8 cellular contexts compared by ENCODE assay signal in the genomic region with DNA sequence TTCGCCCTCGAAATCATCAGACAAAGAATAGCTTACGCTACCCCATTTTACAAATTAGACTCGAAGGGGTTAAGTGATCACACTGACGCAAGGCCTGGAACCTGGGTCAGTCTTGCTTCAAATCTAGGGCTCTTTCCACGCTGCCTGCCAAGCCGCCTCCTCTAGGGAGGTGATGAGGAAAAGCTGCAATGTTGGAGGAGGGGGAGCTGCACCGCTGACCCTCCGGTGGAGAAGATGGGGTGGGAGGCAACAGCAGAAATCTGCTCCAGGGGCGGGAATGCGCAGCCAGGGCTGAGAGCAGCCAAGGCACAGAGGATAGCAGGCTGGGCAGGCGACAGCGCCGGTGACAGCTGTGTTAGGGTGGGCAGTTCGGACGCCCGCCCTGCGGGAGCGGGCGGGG. TPM values are rescaled to one million over a fixed set of nuclear protein-coding genes. Genes with fewer than 3 reads are reported as not detected.
DNase-seq lines count a peak whose midpoint lies in the region; ATAC-seq and TF ChIP-seq lines count a peak whose summit lies in the region.

No MANE protein-coding gene starts in this region.

- CTCF ChIA-PET in CD4-positive, alpha-beta memory T cell (lab: Charles Lee; ENCODE audit: partially characterized antibody): interaction anchor here (1.3 to 2.5 kb wide), 3 partner anchors 21 to 56 kb away, joined by 3 to 11 read pairs (median 4); a partner anchor contains a TSS
- CTCF ChIA-PET in PC-3 (lab: Charles Lee): no interaction called here

- no peak for TF ChIP-seq POLR2A in esophagus muscularis mucosa (IDR thresholded peaks at IDR 0.05; ENCODE audit: low read depth)

- no peak for TF ChIP-seq EP300 in esophagus muscularis mucosa (IDR thresholded peaks at IDR 0.05)

- H3K27me3 ChIP-seq in CD4-positive, alpha-beta memory T cell (ENCODE audit: insufficient read depth, low read length): no peaks in the 10 kb centered on the region
- H3K27me3 ChIP-seq in PC-3 (ENCODE audit: low read length) (no peaks in the 10 kb centered on the region), esophagus muscularis mucosa (no peaks in the 10 kb centered on the region), neuronal stem cell (ENCODE audit: control insufficient read depth in 3 of 3, insufficient read depth in 3 of 3, low read depth in 1 of 3, low read length in 3 of 3) (no peaks in the 10 kb centered on the region)

- peak overlapping the region; percentile 96 for H3K4me2 ChIP-seq in PC-3 (ENCODE audit: low read length)
- H3K4me2 ChIP-seq in neuronal stem cell (ENCODE audit: insufficient read depth, low read length, poor library complexity, severe bottlenecking): peak overlapping the region; percentile 95

- H3K27ac Mint-ChIP-seq in CD4-positive, alpha-beta memory T cell: peak overlapping the region; percentile 99 to 100 (median 100)

- peak overlapping the region; percentile 63 for H2AK5ac ChIP-seq in neuronal stem cell (ENCODE audit: low read depth, low read length)

- no TSS peak for BruUV-seq in PC-3 (replicated peaks; lab: Mats Ljungman, UMichigan)

- no peak overlapping the region for H2BK120ac ChIP-seq in neuronal stem cell (ENCODE audit: low read depth, low read length)

- H3K36me3 Mint-ChIP-seq in CD4-positive, alpha-beta memory T cell: peaks cover 5 to 50% of the 10 kb centered on the region in 2 donors

- no peaks in the 10 kb centered on the region for H3K9me3 ChIP-seq in CD4-positive, alpha-beta memory T cell (ENCODE audit: control insufficient read depth in 1 of 2, low read length in 2 of 2)
- no peaks in the 10 kb centered on the region for H3K9me3 ChIP-seq in PC-3 (ENCODE audit: low read length)
- H3K9me3 ChIP-seq in esophagus muscularis mucosa: no peaks in the 10 kb centered on the region
- no peaks in the 10 kb centered on the region for H3K9me3 ChIP-seq in neuronal stem cell (replicated peaks in 1 of 2; ENCODE audit: control insufficient read depth in 2 of 2, insufficient read depth in 1 of 2, low read depth in 1 of 2, low read length in 2 of 2)

- peaks cover 35% of the 10 kb centered on the region for H3K79me2 ChIP-seq in PC-3 (ENCODE audit: low read length)

- ATAC-seq in PC-3 (no peak), GM19397 (IDR thresholded peaks at IDR 0.05; ENCODE audit: unreplicated experiment) (no peak), HG02798 (IDR thresholded peaks at IDR 0.05; ENCODE audit: poor library complexity, unreplicated experiment) (no peak)

- H3K9ac ChIP-seq in PC-3 (ENCODE audit: low read length) (peak overlapping the region; percentile 98), neuronal stem cell (ENCODE audit: low read depth, low read length, poor library complexity) (peak overlapping the region; percentile 89)

- peaks cover 30% of the 10 kb centered on the region for H3K4me1 ChIP-seq in CD4-positive, alpha-beta memory T cell (ENCODE audit: insufficient read depth, low read length)
- peaks cover 16% of the 10 kb centered on the region for H3K4me1 ChIP-seq in PC-3 (ENCODE audit: insufficient read depth, low read length)
- peaks cover 26 to 39% (median 32%) of the 10 kb centered on the region in 4 donors for H3K4me1 ChIP-seq in esophagus muscularis mucosa
- peaks cover 9 to 13% of the 10 kb centered on the region in 2 donors for H3K4me1 ChIP-seq in neuronal stem cell (ENCODE audit: control insufficient read depth in 2 of 2, insufficient read depth in 1 of 2, low read depth in 1 of 2, low read length in 2 of 2)

- no peak overlapping the region for H2BK5ac ChIP-seq in neuronal stem cell (ENCODE audit: low read length)

- no peak for TF ChIP-seq CTCF in PC-3 (conservative IDR thresholded peaks at IDR 0.05; ENCODE audit: low read depth, low read length)
- TF ChIP-seq CTCF in esophagus muscularis mucosa (IDR thresholded peaks at IDR 0.05): no peak

- peak overlapping the region; percentile 87 for H2AFZ ChIP-seq in PC-3 (ENCODE audit: low read length)
- H2AFZ ChIP-seq in neuronal stem cell (ENCODE audit: low read length): peak overlapping the region; percentile 95

- no peaks in the 10 kb centered on the region for H3F3A ChIP-seq in PC-3 (ENCODE audit: low read length, unreplicated experiment)

- POLR2A ChIA-PET in CD4-positive, alpha-beta memory T cell (lab: Charles Lee; ENCODE audit: partially characterized antibody): interaction anchor here (0.8 to 7.5 kb wide), 14 partner anchors 13 to 1985 kb away, joined by 3 to 251 read pairs (median 9); a partner anchor contains a TSS
- POLR2A ChIA-PET in PC-3 (lab: Charles Lee; ENCODE audit: unreplicated experiment): no interaction called here

- H3K36me3 ChIP-seq in CD4-positive, alpha-beta memory T cell (ENCODE audit: insufficient read depth, low read length): peaks cover 39% of the 10 kb centered on the region
- H3K36me3 ChIP-seq in PC-3 (ENCODE audit: low read depth, low read length) (peaks cover 32% of the 10 kb centered on the region; the same call in 1 of the 2 replicates), esophagus muscularis mucosa (peaks cover 26 to 45% (median 44%) of the 10 kb centered on the region in 4 donors), neuronal stem cell (replicated peaks in 1 of 2; ENCODE audit: control insufficient read depth in 2 of 2, insufficient read depth in 2 of 2, low read length in 2 of 2) (peaks cover 38 to 40% of the 10 kb centered on the region in 2 donors)

- no peak overlapping the region for H4K8ac ChIP-seq in neuronal stem cell (ENCODE audit: low read depth, low read length)

- no peaks in the 10 kb centered on the region for H3K27me3 Mint-ChIP-seq in CD4-positive, alpha-beta memory T cell

- 2% methylated on average over 18 of the region's 20 CpGs for WGBS in esophagus muscularis mucosa
- no CpG with 5 or more reads among the region's 20 CpGs for WGBS in neuronal stem cell (ENCODE audit: extremely low coverage in 2 of 2, insufficient read length in 2 of 2, insufficient replicate concordance in 1 of 2), 2 donors

- intact Hi-C loops in CD4-positive, alpha-beta memory T cell (cut with micrococcal nuclease): loop anchor here (1.0 to 10.0 kb wide), 4 partner anchors 11 to 721 kb away; a partner anchor contains a TSS
- intact Hi-C loops in PC-3 (cut with micrococcal nuclease): no loop called here
- intact Hi-C loops in esophagus muscularis mucosa (cut with DNase I): loop anchor here (5.0 kb wide), 1 partner anchor 49 kb away; a partner anchor contains a TSS

- no peak overlapping the region for H3K4ac ChIP-seq in neuronal stem cell (ENCODE audit: low read length)

- H3K9me3 Mint-ChIP-seq in CD4-positive, alpha-beta memory T cell: peaks cover 0 to 5% (median 0%) of the 10 kb centered on the region in 8 donors

- H2BK15ac ChIP-seq in neuronal stem cell (ENCODE audit: low read length): peak overlapping the region; percentile 27

- H2BK12ac ChIP-seq in neuronal stem cell (ENCODE audit: low read length): no peak overlapping the region

- H3K14ac ChIP-seq in neuronal stem cell (ENCODE audit: low read length): peak overlapping the region; percentile 86

- H3K4me3 ChIP-seq in CD4-positive, alpha-beta memory T cell (ENCODE audit: low read length in 2 of 2): peak overlapping the region; percentile 68 to 99
- H3K4me3 ChIP-seq in PC-3 (ENCODE audit: low read length): peak overlapping the region; percentile 90
- peak overlapping the region; percentile 84 to 96 (median 94) for H3K4me3 ChIP-seq in esophagus muscularis mucosa
- H3K4me3 ChIP-seq in neuronal stem cell (ENCODE audit: low read length in 2 of 2): peak overlapping the region; percentile 79 to 94

- H3K27ac ChIP-seq in CD4-positive, alpha-beta memory T cell (ENCODE audit: low read depth, low read length): peak overlapping the region; percentile 99
- H3K27ac ChIP-seq in PC-3 (ENCODE audit: low read length): peak overlapping the region; percentile 95
- H3K27ac ChIP-seq in esophagus muscularis mucosa (replicated peaks in 1 of 4): peak overlapping the region; percentile 94 to 98 (median 98)
- H3K27ac ChIP-seq in neuronal stem cell (replicated peaks; ENCODE audit: low read length): no peak overlapping the region

- no peak overlapping the region for H4K91ac ChIP-seq in neuronal stem cell (ENCODE audit: low read depth, low read length, poor library complexity)

- peak overlapping the region; percentile 58 for H3K23ac ChIP-seq in neuronal stem cell (ENCODE audit: low read depth, low read length, poor library complexity)

- peak overlapping the region; percentile 97 to 100 (median 98) for H3K4me3 Mint-ChIP-seq in CD4-positive, alpha-beta memory T cell

- H3K9me2 ChIP-seq in PC-3 (replicated peaks; ENCODE audit: low read length): no peaks in the 10 kb centered on the region

- peaks cover 23 to 48% (median 33%) of the 10 kb centered on the region in 4 donors for H3K4me1 Mint-ChIP-seq in CD4-positive, alpha-beta memory T cell

- no peaks in the 10 kb centered on the region; the same call in 1 of the 2 replicates for H4K20me1 ChIP-seq in PC-3 (ENCODE audit: low read length)

- peak overlapping the region; percentile 21 for H3K18ac ChIP-seq in neuronal stem cell (ENCODE audit: low read length)

- peaks cover 18% of the 10 kb centered on the region for H3K79me1 ChIP-seq in neuronal stem cell (ENCODE audit: low read depth, low read length)

- DNase-seq in CD4-positive, alpha-beta memory T cell: peak in 2 of 5 donors; percentile 21 to 42
- DNase-seq in PC-3 (no peak), esophagus muscularis mucosa (ENCODE audit: extremely low spot score) (no peak), neuronal stem cell (ENCODE audit: low spot score) (no peak), NCI-H1436 (lab: John Stamatoyannopoulos, UW) (no peak), activated gamma-delta T cell treated with Interleukin-2 at 50 U/mL for 16 hours (no peak)

RNA-seq across cellular contexts. Expression of a gene that starts 0.6 kb away (rescaled TPM):
- 10 to 100 TPM; 74.0 to 76.5 TPM for total RNA-seq in CD4-positive, alpha-beta memory T cell
- polyA plus RNA-seq in CD4-positive, alpha-beta memory T cell: 10 to 100 TPM in 1 of 2 donors, 1 to 10 TPM in 1; 2.8 to 17.0 TPM
- 22.3 and 33.2 TPM in 2 replicates for total RNA-seq in PC-3 (2014; rRNA removed)
- 10 to 100 TPM; 24.1 to 39.5 (median 27.5) TPM for total RNA-seq in esophagus muscularis mucosa
- 16.9 TPM for polyA plus RNA-seq in neuronal stem cell (2013, experiment 1 of 2)
- 16.0 TPM for polyA plus RNA-seq in neuronal stem cell (2013, experiment 2 of 2)

RNA-seq across cellular contexts. Expression of a gene that starts 11.6 kb away (rescaled TPM):
- 10 to 100 TPM; 59.6 to 60.6 TPM for total RNA-seq in CD4-positive, alpha-beta memory T cell
- 100 to 1,000 TPM in 1 of 2 donors, 10 to 100 TPM in 1; 81.1 to 118 TPM for polyA plus RNA-seq in CD4-positive, alpha-beta memory T cell
- total RNA-seq in PC-3 (2014; rRNA removed) (163 and 183 TPM in 2 replicates), esophagus muscularis mucosa (100 to 1,000 TPM in 2 of 4 donors, 10 to 100 TPM in 2; 76.2 to 113 (median 91.5) TPM)
- 26.4 TPM for polyA plus RNA-seq in neuronal stem cell (2013, experiment 1 of 2)
- 23.8 TPM for polyA plus RNA-seq in neuronal stem cell (2013, experiment 2 of 2)

RNA-seq across cellular contexts. Expression of a gene that starts 11.8 kb away (rescaled TPM):
- total RNA-seq in CD4-positive, alpha-beta memory T cell: 1,000 to 10,000 TPM; 1,571 to 1,690 TPM
- 1,000 to 10,000 TPM in 1 of 2 donors, 100 to 1,000 TPM in 1; 913 to 1,018 TPM for polyA plus RNA-seq in CD4-positive, alpha-beta memory T cell
- 1,119 and 1,157 TPM in 2 replicates for total RNA-seq in PC-3 (2014; rRNA removed)
- 1,000 to 10,000 TPM in 1 of 4 donors, 100 to 1,000 TPM in 3; 465 to 1,081 (median 716) TPM for total RNA-seq in esophagus muscularis mucosa
- polyA plus RNA-seq in neuronal stem cell (2013, experiment 1 of 2): 1,200 TPM
- 1,182 TPM for polyA plus RNA-seq in neuronal stem cell (2013, experiment 2 of 2)

RNA-seq across cellular contexts. Expression of a gene that starts 16.2 kb away (rescaled TPM):
- total RNA-seq in CD4-positive, alpha-beta memory T cell: 10 to 100 TPM; 15.9 to 16.5 TPM
- polyA plus RNA-seq in CD4-positive, alpha-beta memory T cell: 10 to 100 TPM; 13.1 to 22.5 TPM
- total RNA-seq in PC-3 (2014; rRNA removed): 48.2 and 59.0 TPM in 2 replicates
- total RNA-seq in esophagus muscularis mucosa: 10 to 100 TPM in 3 of 4 donors, 1 to 10 TPM in 1; 7.5 to 24.4 (median 18.0) TPM
- 3.3 TPM for polyA plus RNA-seq in neuronal stem cell (2013, experiment 1 of 2)
- polyA plus RNA-seq in neuronal stem cell (2013, experiment 2 of 2): 3.4 TPM

RNA-seq across cellular contexts. Expression of a gene that starts 22.1 kb away (rescaled TPM):
- total RNA-seq in CD4-positive, alpha-beta memory T cell: 10 to 100 TPM; 22.4 to 27.2 TPM
- polyA plus RNA-seq in CD4-positive, alpha-beta memory T cell: 10 to 100 TPM in 1 of 2 donors, 1 to 10 TPM in 1; 9.1 to 12.1 TPM
- 38.4 and 44.2 TPM in 2 replicates for total RNA-seq in PC-3 (2014; rRNA removed)
- total RNA-seq in esophagus muscularis mucosa: 10 to 100 TPM in 3 of 4 donors, 1 to 10 TPM in 1; 8.8 to 17.2 (median 12.1) TPM
- 50.3 TPM for polyA plus RNA-seq in neuronal stem cell (2013, experiment 1 of 2)
- 46.9 TPM for polyA plus RNA-seq in neuronal stem cell (2013, experiment 2 of 2)
